Comparison of ENCODE assay signal across 12 cellular contexts in genomic region chr3:492586-493296, GRCh38.
DNase-seq lines count a peak whose midpoint lies in the region; ATAC-seq, FAIRE-seq and TF ChIP-seq lines count a peak whose summit lies in the region.
"Had no signal": no experiment of that assay in that cellular context is flagged by ENCODE, and none has a peak within 500 bp of the region (broad histone marks: within the 10 kb centered on the region; RNA-seq: fewer than 3 reads in every experiment).

No MANE protein-coding gene starts in this region.

- no peak overlapping the region for H3K27ac ChIP-seq in small intestine (ENCODE audit: low read depth in 1 of 2, low read length in 1 of 2)
- H3K27ac ChIP-seq in CD8-positive, alpha-beta T cell (ENCODE audit: low read depth, low read length) = no peak overlapping the region
- no peak overlapping the region for H3K27ac ChIP-seq in foreskin keratinocyte
- H3K27ac ChIP-seq: gastrocnemius medialis, neutrophil had no signal

- DNase-seq in small intestine (peak; percentile 35), foreskin keratinocyte (no peak)
- DNase-seq in central memory CD4-positive, alpha-beta T cell = no peak
- no peak for DNase-seq in CD8-positive, alpha-beta T cell
- DNase-seq: gastrocnemius medialis, HFFc6, IMR-90, NCI-H2107 had no signal

- no peaks in the 10 kb centered on the region for H3K27me3 Mint-ChIP-seq in IgD-negative memory B cell
- no peaks in the 10 kb centered on the region for H3K27me3 Mint-ChIP-seq in CD8-positive, alpha-beta T cell (ENCODE audit: low read depth)

- H3K4me1 Mint-ChIP-seq in IgD-negative memory B cell = peaks cover 3 to 14% (median 9%) of the 10 kb centered on the region in 3 donors
- no peaks in the 10 kb centered on the region for H3K4me1 Mint-ChIP-seq in CD8-positive, alpha-beta T cell (ENCODE audit: low read depth)

- H3K9me3 Mint-ChIP-seq in IgD-negative memory B cell = no peaks in the 10 kb centered on the region
- H3K9me3 Mint-ChIP-seq in CD8-positive, alpha-beta T cell = peaks cover 2% of the 10 kb centered on the region

- H3K36me3 ChIP-seq in small intestine (ENCODE audit: control insufficient read depth in 2 of 2, insufficient read depth in 2 of 2, low read length in 2 of 2) = no peaks in the 10 kb centered on the region
- no peaks in the 10 kb centered on the region for H3K36me3 ChIP-seq in CD8-positive, alpha-beta T cell (ENCODE audit: insufficient read depth, low read length)
- H3K36me3 ChIP-seq: gastrocnemius medialis, neutrophil had no signal

- H3K4me3 ChIP-seq in small intestine (ENCODE audit: low read depth in 1 of 2, low read length in 2 of 2) = no peak overlapping the region
- H3K4me3 ChIP-seq in CD8-positive, alpha-beta T cell (ENCODE audit: low read depth, low read length) = no peak overlapping the region
- H3K4me3 ChIP-seq: gastrocnemius medialis had no signal

- H3K4me1 ChIP-seq in small intestine (ENCODE audit: control insufficient read depth in 2 of 2, insufficient read depth in 1 of 2, low read depth in 1 of 2, low read length in 1 of 2) = no peaks in the 10 kb centered on the region
- H3K4me1 ChIP-seq in CD8-positive, alpha-beta T cell (ENCODE audit: insufficient read depth, low read length) = no peaks in the 10 kb centered on the region
- no peaks in the 10 kb centered on the region for H3K4me1 ChIP-seq in foreskin keratinocyte
- H3K4me1 ChIP-seq: gastrocnemius medialis had no signal

- no peaks in the 10 kb centered on the region for H3K9me3 ChIP-seq in small intestine (ENCODE audit: control insufficient read depth, low read depth)
- no peaks in the 10 kb centered on the region for H3K9me3 ChIP-seq in CD8-positive, alpha-beta T cell (ENCODE audit: low read length)
- H3K9me3 ChIP-seq: gastrocnemius medialis, neutrophil had no signal

- POLR2A ChIA-PET in CD8-positive, alpha-beta T cell (lab: Charles Lee) = no interaction called here

- FAIRE-seq in small intestine (lab: Jason Lieb, UNC) = no peak

- intact Hi-C loops in CD8-positive, alpha-beta T cell (cut with DNase I, micrococcal nuclease) = no loop called here

- CTCF ChIA-PET in CD8-positive, alpha-beta T cell (lab: Charles Lee) = no interaction called here

- H3K4me3 Mint-ChIP-seq in IgD-negative memory B cell = peak overlapping the region in 3 of 4 donors; percentile 35 to 90 (median 86)
- H3K4me3 Mint-ChIP-seq in CD8-positive, alpha-beta T cell = no peak overlapping the region
- H3K4me3 Mint-ChIP-seq: HFFc6 had no signal

- no peak overlapping the region for H3K27ac Mint-ChIP-seq in IgD-negative memory B cell
- H3K27ac Mint-ChIP-seq in CD8-positive, alpha-beta T cell = no peak overlapping the region
- H3K27ac Mint-ChIP-seq: HFFc6 had no signal

- no peaks in the 10 kb centered on the region for H3K27me3 ChIP-seq in small intestine (ENCODE audit: control insufficient read depth in 2 of 2, insufficient read depth in 2 of 2, low read length in 2 of 2)
- H3K27me3 ChIP-seq in CD8-positive, alpha-beta T cell (ENCODE audit: insufficient read depth, low read length) = no peaks in the 10 kb centered on the region
- H3K27me3 ChIP-seq in foreskin keratinocyte = no peaks in the 10 kb centered on the region
- H3K27me3 ChIP-seq: gastrocnemius medialis, neutrophil had no signal

- TF ChIP-seq CTCF in CD8-positive, alpha-beta T cell (IDR thresholded peaks at IDR 0.05) = no peak
- TF ChIP-seq CTCF in foreskin keratinocyte (conservative IDR thresholded peaks at IDR 0.05) = no peak

- ATAC-seq in GM19035 (IDR thresholded peaks at IDR 0.05; ENCODE audit: unreplicated experiment) (peak; percentile 71), HG02623 (IDR thresholded peaks at IDR 0.05; ENCODE audit: unreplicated experiment) (peak; percentile 44), foreskin keratinocyte (no peak)
- ATAC-seq in CD8-positive, alpha-beta T cell = no peak
- ATAC-seq: gastrocnemius medialis had no signal

- no peaks in the 10 kb centered on the region for H3K36me3 Mint-ChIP-seq in IgD-negative memory B cell
- no peaks in the 10 kb centered on the region for H3K36me3 Mint-ChIP-seq in CD8-positive, alpha-beta T cell

- 18 to 41% (median 22%) methylated on average over 3 of the region's 3 CpGs for WGBS in small intestine, 3 donors

Comparison
In these comparisons a context has a peak if more than half of its experiments do, and no peak if none do; other contexts are left out.
1. ATAC-seq: peak in GM19035 (single experiment) and HG02623 (single experiment); none in CD8-positive, alpha-beta T cell (single experiment) and foreskin keratinocyte (single experiment).